ENCODE assay signal across 8 cellular contexts in the genomic region with DNA sequence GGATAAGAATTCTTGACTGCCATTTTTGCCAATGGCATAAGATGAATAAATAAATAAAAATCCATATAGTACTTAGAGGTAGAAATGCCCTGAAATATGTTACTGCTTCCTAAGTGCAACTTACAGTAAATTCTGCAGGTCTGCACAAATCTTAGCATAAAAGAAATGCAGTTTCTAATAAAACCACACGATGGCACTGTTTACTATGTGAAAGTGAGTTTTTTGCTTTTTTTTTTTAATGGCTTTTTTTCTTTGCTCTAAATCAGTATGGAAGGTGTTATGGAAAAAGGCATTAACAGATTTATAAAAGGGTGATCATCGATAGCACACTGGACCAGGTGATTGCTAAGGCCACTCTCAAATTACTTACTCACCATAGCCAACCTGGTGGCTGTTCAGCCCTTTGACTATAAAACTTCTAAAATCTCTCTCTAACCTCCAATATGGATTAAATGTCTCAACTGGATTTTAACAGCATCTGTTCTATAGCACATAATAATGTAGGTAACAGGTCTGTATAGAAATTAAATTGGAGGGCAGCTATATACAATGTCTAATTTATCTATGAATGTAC. TPM values are rescaled to one million over a fixed set of nuclear protein-coding genes. Genes with fewer than 3 reads are reported as not detected.
DNase-seq lines count a peak whose midpoint lies in the region; ATAC-seq and TF ChIP-seq lines count a peak whose summit lies in the region.

No MANE protein-coding gene starts in this region.

- DNase-seq in CMK (ENCODE audit: low read depth) (peak; percentile 11), HT-29 (ENCODE audit: low spot score) (peak; percentile 66), RWPE1 (ENCODE audit: low spot score) (peak; percentile 5), esophagus muscularis mucosa (ENCODE audit: extremely low spot score) (no peak), prostate gland (ENCODE audit: low spot score) (no peak), HuH-7 (ENCODE audit: low spot score) (no peak)
- no peak for DNase-seq in activated CD8-positive, alpha-beta memory T cell treated with anti-CD3 and anti-CD28 coated beads for 24 hours

- POLR2A ChIA-PET in RWPE1 (lab: Yijun Ruan, JAX; ENCODE audit: low non-redundant PET) = no interaction called here

- H3K36me3 ChIP-seq in esophagus muscularis mucosa (peaks cover 10 to 56% (median 16%) of the 10 kb centered on the region in 4 donors), prostate gland (no peaks in the 10 kb centered on the region)

- intact Hi-C loops in esophagus muscularis mucosa (cut with DNase I) (loop anchor here (5.0 kb wide), 1 partner anchor 776 kb away; no protein-coding TSS in a partner anchor), prostate gland (cut with DNase I) (no loop called here)

- H3K4me1 ChIP-seq in esophagus muscularis mucosa (no peaks in the 10 kb centered on the region), prostate gland (replicated peaks) (no peaks in the 10 kb centered on the region)

- CTCF ChIA-PET in RWPE1 (lab: Yijun Ruan, JAX) = interaction anchor here (0.8 kb wide), 1 partner anchor 834 kb away, joined by 4 read pairs; no protein-coding TSS in a partner anchor

- H3K9me3 ChIP-seq in esophagus muscularis mucosa (no peaks in the 10 kb centered on the region), prostate gland (no peaks in the 10 kb centered on the region)

- H3K27ac ChIP-seq in RWPE1 (no peak overlapping the region), esophagus muscularis mucosa (replicated peaks in 1 of 4) (no peak overlapping the region), prostate gland (no peak overlapping the region)

- H3K4me3 ChIP-seq in esophagus muscularis mucosa (no peak overlapping the region), prostate gland (no peak overlapping the region)

- ATAC-seq in HG03432 (IDR thresholded peaks at IDR 0.05; ENCODE audit: unreplicated experiment) = no peak

- TF ChIP-seq POLR2A in esophagus muscularis mucosa (IDR thresholded peaks at IDR 0.05; ENCODE audit: low read depth) = no peak
- no peak for TF ChIP-seq POLR2A in prostate gland (IDR thresholded peaks at IDR 0.05)

- H3K27me3 ChIP-seq in esophagus muscularis mucosa (no peaks in the 10 kb centered on the region), prostate gland (replicated peaks; ENCODE audit: insufficient read depth) (no peaks in the 10 kb centered on the region)

- WGBS in esophagus muscularis mucosa = 20% methylated on average over 2 of the region's 2 CpGs
- 3% methylated on average over 2 of the region's 2 CpGs for WGBS in prostate gland

- TF ChIP-seq EP300 in esophagus muscularis mucosa (IDR thresholded peaks at IDR 0.05) = no peak

- TF ChIP-seq CTCF in RWPE1 (conservative IDR thresholded peaks at IDR 0.05; ENCODE audit: low read depth) = peak; percentile 73
- TF ChIP-seq CTCF in esophagus muscularis mucosa (IDR thresholded peaks at IDR 0.05) = peak; percentile 44 to 72 (median 69)
- peak; percentile 52 to 68 (median 57) for TF ChIP-seq CTCF in prostate gland (IDR thresholded peaks at IDR 0.05)

RNA-seq across cellular contexts. Expression of a gene that starts 45.8 kb away (rescaled TPM):
- 5.1 and 9.1 TPM in 2 replicates for total RNA-seq in HT-29 (2014; rRNA removed; shearing (Covaris generic))
- total RNA-seq in esophagus muscularis mucosa = 10 to 100 TPM; 11.4 to 28.7 (median 16.2) TPM
- 10 to 100 TPM; 18.0 to 37.9 TPM for total RNA-seq in prostate gland

Comparison
In these comparisons a context has a peak if more than half of its experiments do, and no peak if none do; other contexts are left out.
1. DNase-seq: peak in CMK (single experiment), HT-29 (single experiment) and RWPE1 (single experiment); none in esophagus muscularis mucosa (single experiment), prostate gland (single experiment), HuH-7 (single experiment) and activated CD8-positive, alpha-beta memory T cell treated with anti-CD3 and anti-CD28 coated beads for 24 hours (single experiment).
2. Peak in every context shown above with its lines, with median percentiles within 50 percentile points of each other: CTCF ChIP-seq.